In the genomic region with DNA sequence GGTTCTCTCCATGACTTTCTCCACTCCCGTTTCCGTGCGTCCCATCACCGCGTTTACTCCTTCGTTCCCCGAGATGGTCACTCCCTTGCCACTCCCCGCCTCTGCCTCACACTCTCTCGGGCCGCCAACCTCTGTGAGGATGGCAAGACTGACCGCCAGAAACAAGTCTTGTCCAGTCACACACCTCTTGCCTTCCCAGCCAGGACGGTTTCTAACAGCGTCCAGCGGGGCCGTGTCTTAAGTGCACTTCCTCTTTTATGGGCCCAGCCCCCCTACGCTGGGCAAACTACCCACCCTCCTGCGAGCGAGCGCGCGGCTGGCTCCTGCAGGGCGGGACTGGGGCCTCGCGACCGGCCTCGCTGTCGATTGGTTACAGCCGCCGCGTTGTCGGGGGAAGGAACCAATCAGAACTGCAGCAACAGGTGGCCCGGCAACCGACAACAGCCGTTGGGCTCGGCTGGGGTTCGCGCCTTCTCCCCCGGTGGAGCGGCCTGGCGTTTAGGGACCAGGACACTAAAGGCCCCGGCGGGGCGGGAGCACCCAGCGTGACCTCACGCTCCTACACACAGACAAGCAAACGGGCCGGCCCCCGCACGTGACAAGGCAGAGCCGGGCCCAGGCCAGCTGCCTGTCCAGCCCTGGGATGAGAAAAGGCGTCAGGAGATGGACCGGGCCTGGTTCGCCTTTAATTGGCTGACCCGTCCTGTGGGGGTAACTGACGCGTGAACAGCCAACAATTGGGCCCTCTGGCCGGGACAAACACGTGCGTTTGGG, we compare ENCODE assay signal across 8 cellular contexts. TPM values are rescaled to one million over a fixed set of nuclear protein-coding genes. Genes with fewer than 3 reads are reported as not detected.
DNase-seq lines count a peak whose midpoint lies in the region; ATAC-seq and TF ChIP-seq lines count a peak whose summit lies in the region.

No MANE protein-coding gene starts in this region.

- H3K4me1 ChIP-seq in BLaER1 (peaks cover 51% of the 10 kb centered on the region), left lung (peaks cover 9 to 60% of the 10 kb centered on the region in 2 donors)

- peak overlapping the region; percentile 96 for H3K4me2 ChIP-seq in BLaER1

- peaks cover 42% of the 10 kb centered on the region for H3K36me3 Mint-ChIP-seq in activated CD4-positive, alpha-beta T cell treated with anti-CD3 and anti-CD28 coated beads, Interleukin-2, amount 10 ng/mL, durations not matched to agents 24 days and 14 days (ENCODE audit: low read depth)

- H3K27ac ChIP-seq in BLaER1 (peak overlapping the region; percentile 89), left lung (peak overlapping the region; percentile 88 to 99)

- intact Hi-C loops in activated CD4-positive, alpha-beta T cell treated with anti-CD3 and anti-CD28 coated beads, Interleukin-2, amount 10 ng/mL, durations not matched to agents 24 days and 14 days (cut with micrococcal nuclease) = loop anchor here (1.0 to 2.0 kb wide), 6 partner anchors 9 to 606 kb away; a partner anchor contains a TSS
- intact Hi-C loops in left lung (cut with DNase I) = no loop called here

- no peaks in the 10 kb centered on the region for H3K9me3 ChIP-seq in BLaER1
- no peaks in the 10 kb centered on the region for H3K9me3 ChIP-seq in left lung

- H3K27me3 ChIP-seq in BLaER1 = no peaks in the 10 kb centered on the region
- no peaks in the 10 kb centered on the region for H3K27me3 ChIP-seq in left lung

- H3K9me3 Mint-ChIP-seq in activated CD4-positive, alpha-beta T cell treated with anti-CD3 and anti-CD28 coated beads, Interleukin-2, amount 10 ng/mL, durations not matched to agents 24 days and 14 days = no peaks in the 10 kb centered on the region

- ATAC-seq in GM19324 (IDR thresholded peaks at IDR 0.05; ENCODE audit: low FRiP score, unreplicated experiment) = peak; percentile 78
- peak; percentile 53 for ATAC-seq in HG03457 (IDR thresholded peaks at IDR 0.05; ENCODE audit: unreplicated experiment)
- ATAC-seq in left lung = peak; percentile 91

- TF ChIP-seq CTCF in left lung (IDR thresholded peaks at IDR 0.05) = no peak

- H3K4me1 Mint-ChIP-seq in activated CD4-positive, alpha-beta T cell treated with anti-CD3 and anti-CD28 coated beads, Interleukin-2, amount 10 ng/mL, durations not matched to agents 24 days and 14 days = peaks cover 52% of the 10 kb centered on the region

- peak overlapping the region; percentile 75 for H3K4me3 ChIP-seq in BLaER1
- H3K4me3 ChIP-seq in left lung = peak overlapping the region; percentile 47 to 68

- DNase-seq in NCI-H524 treated with DMSO at 0.1 percent for 48 hours (lab: John Stamatoyannopoulos, UW) (peak; percentile 82), dedifferentiated amniotic fluid mesenchymal stem cell (ENCODE audit: extremely low spot score) (peak; percentile 36), left lung (peak; percentile 97 to 98)
- DNase-seq in activated CD4-positive, alpha-beta T cell treated with anti-CD3 and anti-CD28 coated beads, Interleukin-2, amount 10 ng/mL, durations not matched to agents 24 days and 14 days = peak; percentile 98
- DNase-seq in stimulated activated CD4-positive, alpha-beta T cell treated with anti-CD3 and anti-CD28 coated beads, Interleukin-2, amount 100 ng/mL, for 24 hours = peak; percentile 92 to 94

- no peaks in the 10 kb centered on the region for H3K27me3 Mint-ChIP-seq in activated CD4-positive, alpha-beta T cell treated with anti-CD3 and anti-CD28 coated beads, Interleukin-2, amount 10 ng/mL, durations not matched to agents 24 days and 14 days

- no peaks in the 10 kb centered on the region for H4K20me1 ChIP-seq in BLaER1

- H3K36me3 ChIP-seq in BLaER1 = peaks cover 25% of the 10 kb centered on the region
- H3K36me3 ChIP-seq in left lung = peaks cover 0 to 25% of the 10 kb centered on the region in 2 donors

- H3K27ac Mint-ChIP-seq in activated CD4-positive, alpha-beta T cell treated with anti-CD3 and anti-CD28 coated beads, Interleukin-2, amount 10 ng/mL, durations not matched to agents 24 days and 14 days = peak overlapping the region; percentile 99

- peak overlapping the region; percentile 95 for H3K4me3 Mint-ChIP-seq in activated CD4-positive, alpha-beta T cell treated with anti-CD3 and anti-CD28 coated beads, Interleukin-2, amount 10 ng/mL, durations not matched to agents 24 days and 14 days

- peak overlapping the region; percentile 87 for H3K9ac ChIP-seq in BLaER1

RNA-seq across cellular contexts. Expression of a gene that starts 0.5 kb away (rescaled TPM):
- 447 and 452 TPM in 2 replicates for total RNA-seq in activated CD4-positive, alpha-beta T cell treated with anti-CD3 and anti-CD28 coated beads, Interleukin-2, amount 10 ng/mL, durations not matched to agents 24 days and 14 days
- 100 to 1,000 TPM in 1 of 2 donors, 10 to 100 TPM in 1; 70.0 to 142 TPM for total RNA-seq in left lung

RNA-seq across cellular contexts. Expression of a gene that starts 25.7 kb away (rescaled TPM):
- total RNA-seq in activated CD4-positive, alpha-beta T cell treated with anti-CD3 and anti-CD28 coated beads, Interleukin-2, amount 10 ng/mL, durations not matched to agents 24 days and 14 days = 2.9 and 3.6 TPM in 2 replicates
- 1 to 10 TPM; 1.0 to 2.7 TPM for total RNA-seq in left lung

RNA-seq across cellular contexts. Expression of a gene that starts 32.4 kb away (rescaled TPM):
- total RNA-seq in activated CD4-positive, alpha-beta T cell treated with anti-CD3 and anti-CD28 coated beads, Interleukin-2, amount 10 ng/mL, durations not matched to agents 24 days and 14 days = 0.26 and 1.0 TPM in 2 replicates
- 1 to 10 TPM; 1.2 to 2.1 TPM for total RNA-seq in left lung

Comparison
In these comparisons a context has a peak if more than half of its experiments do, and no peak if none do; other contexts are left out.
1. Peak in every context shown above with its lines: DNase-seq, ATAC-seq, H3K4me3 ChIP-seq and H3K27ac ChIP-seq.
2. DNase-seq: peak in every context shown above with its lines; median percentile 98 in activated CD4-positive, alpha-beta T cell treated with anti-CD3 and anti-CD28 coated beads, Interleukin-2, amount 10 ng/mL, durations not matched to agents 24 days and 14 days; 98 in left lung; 93 in stimulated activated CD4-positive, alpha-beta T cell treated with anti-CD3 and anti-CD28 coated beads, Interleukin-2, amount 100 ng/mL, for 24 hours; 82 in NCI-H524 treated with DMSO at 0.1 percent for 48 hours; 36 in dedifferentiated amniotic fluid mesenchymal stem cell.